ENCODE assay signal across 23 cellular contexts in genomic region chr22:37396488-37397084, GRCh38. TPM values are rescaled to one million over a fixed set of nuclear protein-coding genes. Genes with fewer than 3 reads are reported as not detected.
"Had no signal": no experiment of that assay in that cellular context is flagged by ENCODE, and none has a peak within 500 bp of the region (broad histone marks: within the 10 kb centered on the region; RNA-seq: fewer than 3 reads in every experiment).

No MANE protein-coding gene starts in this region.

- H3K4me3 ChIP-seq: coronary artery, ovary, smooth muscle cell, suprapubic skin, thyroid gland had no signal

- H3K9me3 Mint-ChIP-seq: endodermal cell; naive thymus-derived CD4-positive, alpha-beta T cell; nephron progenitor cell; stimulated activated effector memory CD8-positive, alpha-beta T cell treated with anti-CD3 and anti-CD28 coated beads, Interleukin-12 subunit alpha, Interleukin-12 subunit beta, amount 100 ng/mL, for 72 hours; type B pancreatic cell had no signal

- H3K27me3 ChIP-seq: ovary, thyroid gland had no signal

- H3K36me3 Mint-ChIP-seq: naive thymus-derived CD4-positive, alpha-beta T cell; type B pancreatic cell had no signal

- DNase-seq: effector CD4-positive, alpha-beta T cell; endodermal cell; erythroblast; foreskin keratinocyte; kidney; left cardiac atrium; mesendoderm; naive thymus-derived CD4-positive, alpha-beta T cell; nephron progenitor cell; ovary; right cardiac atrium; stimulated activated CD4-positive, alpha-beta T cell treated with anti-CD3 and anti-CD28 coated beads, Interleukin-4, amount 100 ng/mL, for 1 hour; stimulated activated CD8-positive, alpha-beta memory T cell treated with anti-CD3 and anti-CD28 coated beads, Interleukin-4, amount 100 ng/mL, for 48 hours; stimulated activated naive CD8-positive, alpha-beta T cell treated with anti-CD3 and anti-CD28 coated beads, Interleukin-15, Interleukin-2, amounts not matched to agents 100 U/mL and 50 U/mL, for 24 hours; thyroid gland had no signal

- ATAC-seq: foreskin keratinocyte; left cardiac atrium; naive thymus-derived CD4-positive, alpha-beta T cell; right cardiac atrium; stimulated activated effector memory CD8-positive, alpha-beta T cell treated with anti-CD3 and anti-CD28 coated beads, Interleukin-12 subunit alpha, Interleukin-12 subunit beta, amount 100 ng/mL, for 72 hours; stimulated activated naive CD8-positive, alpha-beta T cell treated with anti-CD3 and anti-CD28 coated beads, Interleukin-15, Interleukin-2, amounts not matched to agents 100 U/mL and 50 U/mL, for 24 hours had no signal

- H3K9me3 ChIP-seq: ovary, suprapubic skin, thyroid gland had no signal

- H3K4me2 ChIP-seq: smooth muscle cell had no signal

- H3K4me1 ChIP-seq: foreskin keratinocyte, suprapubic skin, thyroid gland had no signal

- H3K36me3 ChIP-seq: ovary, suprapubic skin, thyroid gland had no signal

- H3K4me3 Mint-ChIP-seq: endodermal cell; naive thymus-derived CD4-positive, alpha-beta T cell; nephron progenitor cell; stimulated activated effector memory CD8-positive, alpha-beta T cell treated with anti-CD3 and anti-CD28 coated beads, Interleukin-12 subunit alpha, Interleukin-12 subunit beta, amount 100 ng/mL, for 72 hours; type B pancreatic cell had no signal

- H3K27ac Mint-ChIP-seq: endodermal cell; nephron progenitor cell; stimulated activated effector memory CD8-positive, alpha-beta T cell treated with anti-CD3 and anti-CD28 coated beads, Interleukin-12 subunit alpha, Interleukin-12 subunit beta, amount 100 ng/mL, for 72 hours; type B pancreatic cell had no signal

- H3K4me1 Mint-ChIP-seq: naive thymus-derived CD4-positive, alpha-beta T cell; stimulated activated effector memory CD8-positive, alpha-beta T cell treated with anti-CD3 and anti-CD28 coated beads, Interleukin-12 subunit alpha, Interleukin-12 subunit beta, amount 100 ng/mL, for 72 hours had no signal

- FAIRE-seq: endothelial cell of umbilical vein, kidney, urothelium cell line had no signal

- H3K27ac ChIP-seq: coronary artery, foreskin keratinocyte, ovary, suprapubic skin, thyroid gland had no signal

RNA-seq across cellular contexts. Expression of gene ELFN2, which starts 30.7 kb away (rescaled TPM):
- total RNA-seq: lung microvascular endothelial cell had no signal
- polyA plus RNA-seq: naive thymus-derived CD4-positive, alpha-beta T cell had no signal
